Comparison of ENCODE assay signal across 1 cellular context in the genomic region with DNA sequence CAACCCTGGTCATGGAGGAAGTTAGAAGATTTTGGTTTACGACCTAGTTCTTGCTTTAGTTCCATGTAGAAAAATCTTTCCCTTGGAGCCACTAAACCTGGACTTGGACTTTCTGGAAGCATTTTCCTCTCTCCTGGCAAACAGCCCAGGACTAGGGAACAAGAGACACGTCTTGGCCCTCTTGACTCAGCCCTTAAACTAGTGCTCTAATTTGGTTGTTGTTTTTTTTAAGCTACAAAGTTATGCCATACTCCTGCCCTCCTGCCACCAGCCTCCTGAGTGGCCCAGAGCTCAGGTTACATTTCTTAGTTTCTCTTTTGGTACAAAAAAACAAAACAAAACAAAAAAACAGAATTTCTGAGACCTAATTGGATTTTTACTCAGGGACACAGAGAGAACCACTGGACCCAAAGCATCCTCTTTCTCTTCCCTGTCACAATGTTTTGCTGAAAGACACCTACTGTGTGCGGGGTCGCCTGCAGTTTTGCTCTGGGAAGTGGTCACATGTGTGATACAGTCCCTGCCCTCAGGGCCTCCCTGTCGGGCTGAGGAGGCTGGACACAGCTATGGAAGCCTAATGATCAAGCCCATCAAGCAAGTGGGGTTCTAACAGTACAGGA.
TF ChIP-seq lines count a peak whose summit lies in the region.

No MANE protein-coding gene starts in this region.

TF ChIP-seq in A549, 52 proteins besides CTCF, POLR2A, EP300 and RAD21 (continued from another document):
- TF ChIP-seq, protein P1, sequence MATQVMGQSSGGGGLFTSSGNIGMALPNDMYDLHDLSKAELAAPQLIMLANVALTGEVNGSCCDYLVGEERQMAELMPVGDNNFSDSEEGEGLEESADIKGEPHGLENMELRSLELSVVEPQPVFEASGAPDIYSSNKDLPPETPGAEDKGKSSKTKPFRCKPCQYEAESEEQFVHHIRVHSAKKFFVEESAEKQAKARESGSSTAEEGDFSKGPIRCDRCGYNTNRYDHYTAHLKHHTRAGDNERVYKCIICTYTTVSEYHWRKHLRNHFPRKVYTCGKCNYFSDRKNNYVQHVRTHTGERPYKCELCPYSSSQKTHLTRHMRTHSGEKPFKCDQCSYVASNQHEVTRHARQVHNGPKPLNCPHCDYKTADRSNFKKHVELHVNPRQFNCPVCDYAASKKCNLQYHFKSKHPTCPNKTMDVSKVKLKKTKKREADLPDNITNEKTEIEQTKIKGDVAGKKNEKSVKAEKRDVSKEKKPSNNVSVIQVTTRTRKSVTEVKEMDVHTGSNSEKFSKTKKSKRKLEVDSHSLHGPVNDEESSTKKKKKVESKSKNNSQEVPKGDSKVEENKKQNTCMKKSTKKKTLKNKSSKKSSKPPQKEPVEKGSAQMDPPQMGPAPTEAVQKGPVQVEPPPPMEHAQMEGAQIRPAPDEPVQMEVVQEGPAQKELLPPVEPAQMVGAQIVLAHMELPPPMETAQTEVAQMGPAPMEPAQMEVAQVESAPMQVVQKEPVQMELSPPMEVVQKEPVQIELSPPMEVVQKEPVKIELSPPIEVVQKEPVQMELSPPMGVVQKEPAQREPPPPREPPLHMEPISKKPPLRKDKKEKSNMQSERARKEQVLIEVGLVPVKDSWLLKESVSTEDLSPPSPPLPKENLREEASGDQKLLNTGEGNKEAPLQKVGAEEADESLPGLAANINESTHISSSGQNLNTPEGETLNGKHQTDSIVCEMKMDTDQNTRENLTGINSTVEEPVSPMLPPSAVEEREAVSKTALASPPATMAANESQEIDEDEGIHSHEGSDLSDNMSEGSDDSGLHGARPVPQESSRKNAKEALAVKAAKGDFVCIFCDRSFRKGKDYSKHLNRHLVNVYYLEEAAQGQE (IDR thresholded peaks at IDR 0.05): no peak
- TF ChIP-seq MAZ (IDR thresholded peaks at IDR 0.05; ENCODE audit: borderline replicate concordance, low read depth, low read length): no peak
TF ChIP-seq in A549: peak in this region for 0.
